26 cellular contexts compared by ENCODE assay signal in the genomic region with DNA sequence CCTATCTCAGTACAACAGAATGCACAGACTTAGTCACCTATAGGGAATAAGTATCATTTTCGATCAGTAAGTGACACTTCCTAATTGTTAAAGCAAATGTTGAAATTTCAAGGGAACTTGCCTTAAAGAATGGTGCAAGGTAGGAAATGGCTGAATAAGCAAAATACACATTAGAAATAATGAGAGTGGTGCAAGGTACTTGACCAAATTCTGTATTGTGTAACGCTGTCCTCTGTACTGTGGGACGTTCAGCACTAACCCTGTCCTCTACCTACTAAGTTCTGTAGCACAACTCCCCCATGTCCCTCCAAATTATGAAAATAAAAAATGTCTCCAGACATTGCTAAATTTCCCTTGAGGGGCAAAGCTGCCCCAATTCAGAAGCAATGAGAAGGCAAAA.
"Had no signal": no experiment of that assay in that cellular context is flagged by ENCODE, and none has a peak within 500 bp of the region (broad histone marks: within the 10 kb centered on the region; RNA-seq: fewer than 3 reads in every experiment).

No MANE protein-coding gene starts in this region.

- H3K4me3 ChIP-seq: breast epithelium, gastrocnemius medialis, hepatocyte, pancreas, psoas muscle, smooth muscle cell, tibial nerve had no signal

- DNase-seq: activated B cell treated with CpG ODN at 0.5 μM for 24 hours; activated CD8-positive, alpha-beta memory T cell treated with anti-CD3 and anti-CD28 coated beads, Interleukin-2, amount 10 ng/mL, durations not matched to agents 7 days and 5 days; activated CD8-positive, alpha-beta T cell treated with anti-CD3 and anti-CD28 coated beads, Interleukin-2, amount 10 ng/mL, durations not matched to agents 7 days and 5 days; activated effector memory CD4-positive, alpha-beta T cell treated with Interleukin-2 at 50 U/mL for 16 hours; activated naive CD4-positive, alpha-beta T cell treated with anti-CD3 and anti-CD28 coated beads for 36 hours; activated naive CD8-positive, alpha-beta T cell treated with anti-CD3 and anti-CD28 coated beads, Interleukin-2, amount 10 ng/mL, durations not matched to agents 7 days and 5 days; amniotic stem cell; central memory CD4-positive, alpha-beta T cell; dermis blood vessel endothelial cell; effector CD4-positive, alpha-beta T cell; gastrocnemius medialis; islet precursor cell; left ventricle myocardium superior; naive B cell; nucleus accumbens; pancreas; psoas muscle; stimulated activated CD4-positive, alpha-beta T cell treated with anti-CD3 and anti-CD28 coated beads, Interleukin-15, amount 100 ng/mL, for 24 hours; stimulated activated CD4-positive, alpha-beta T cell treated with anti-CD3 and anti-CD28 coated beads, Interleukin-2, amount 100 ng/mL, for 24 hours; stimulated activated naive CD4-positive, alpha-beta T cell; T-helper 1 cell had no signal

- H3K27me3 ChIP-seq: breast epithelium, gastrocnemius medialis, hepatocyte, pancreas, tibial nerve had no signal

- H3K9me3 ChIP-seq: breast epithelium, gastrocnemius medialis, pancreas, psoas muscle, tibial nerve had no signal

- H3K4me1 ChIP-seq: breast epithelium, pancreas had no signal

- ATAC-seq: activated CD8-positive, alpha-beta memory T cell treated with anti-CD3 and anti-CD28 coated beads, Interleukin-2, amount 10 ng/mL, durations not matched to agents 7 days and 5 days; activated CD8-positive, alpha-beta T cell treated with anti-CD3 and anti-CD28 coated beads, Interleukin-2, amount 10 ng/mL, durations not matched to agents 7 days and 5 days; gastrocnemius medialis; left ventricle myocardium superior; pancreas; psoas muscle had no signal

- H3K27ac ChIP-seq: breast epithelium, gastrocnemius medialis, hepatocyte, pancreas, psoas muscle, tibial nerve had no signal

- FAIRE-seq: endometrium had no signal
